1 cellular context compared by ENCODE assay signal in genomic region chr7:101111261-101111660, GRCh38.
TF ChIP-seq lines count a peak whose summit lies in the region.

No MANE protein-coding gene starts in this region.

TF ChIP-seq in IMR-90, 13 proteins besides CTCF, POLR2A, EP300 and RAD21:
- TF ChIP-seq CHD1 (IDR thresholded peaks at IDR 0.05; ENCODE audit: low read depth, low read length) (no peak), CEBPB (IDR thresholded peaks at IDR 0.05; ENCODE audit: low read depth, low read length) (no peak), RFX5 (IDR thresholded peaks at IDR 0.05; ENCODE audit: low read depth, low read length) (no peak), MAZ (IDR thresholded peaks at IDR 0.05; ENCODE audit: borderline replicate concordance, low read depth, low read length) (no peak), FOS (IDR thresholded peaks at IDR 0.05; ENCODE audit: low read depth, low read length) (no peak), MAFK (IDR thresholded peaks at IDR 0.05; ENCODE audit: low read depth, low read length) (no peak), RCOR1 (IDR thresholded peaks at IDR 0.05; ENCODE audit: insufficient replicate concordance, low read length) (no peak), NFE2L2 (IDR thresholded peaks at IDR 0.05; ENCODE audit: low read depth, low read length) (no peak), USF2 (IDR thresholded peaks at IDR 0.05; ENCODE audit: low read depth, low read length) (no peak), MXI1 (IDR thresholded peaks at IDR 0.05; ENCODE audit: borderline replicate concordance, low read depth, low read length) (no peak), SMC3 (IDR thresholded peaks at IDR 0.05; ENCODE audit: low read depth, low read length) (no peak)
